In genomic region chr3:17941766-17942165, GRCh38 we compare ENCODE assay signal across 24 cellular contexts.
"Had no signal": no experiment of that assay in that cellular context is flagged by ENCODE, and none has a peak within 500 bp of the region (broad histone marks: within the 10 kb centered on the region; RNA-seq: fewer than 3 reads in every experiment).

No MANE protein-coding gene starts in this region.

- H3K4me1 ChIP-seq: foreskin keratinocyte, testis, transverse colon had no signal

- H2AFZ ChIP-seq: neural progenitor cell had no signal

- H3K9me3 ChIP-seq: heart right ventricle, left ventricle myocardium inferior, testis, transverse colon had no signal

- H3K4me2 ChIP-seq: neural progenitor cell had no signal

- H3K4me3 ChIP-seq: cardiac muscle cell, heart right ventricle, left ventricle myocardium inferior, lung, neural progenitor cell, testis, transverse colon had no signal

- DNase-seq: activated CD4-positive, alpha-beta T cell treated with anti-CD3 and anti-CD28 coated beads for 4 hours; activated CD4-positive, alpha-beta T cell treated with anti-CD3 and anti-CD28 coated beads, Interleukin-2, amount 50 U/mL, for 4 hours; activated naive CD4-positive, alpha-beta T cell treated with Interleukin-2 at 50 U/mL for 16 hours; activated T-cell treated with anti-CD3 and anti-CD28 coated beads for 4 hours; activated T-cell treated with anti-CD3 and anti-CD28 coated beads, Interleukin-2, amount 50 U/mL, for 72 hours; aorta; cortex of kidney; effector memory CD8-positive, alpha-beta T cell; foreskin keratinocyte; heart right ventricle; kidney glomerular epithelial cell; left ventricle myocardium inferior; mesendoderm; natural killer cell; occipital lobe; right cardiac atrium; stimulated activated CD4-positive, alpha-beta T cell treated with anti-CD3 and anti-CD28 coated beads, Interleukin-12 subunit alpha, Interleukin-12 subunit beta, amount 100 ng/mL, for 4 hours; stimulated activated CD4-positive, alpha-beta T cell treated with anti-CD3 and anti-CD28 coated beads, Interleukin-4, amount 100 ng/mL, for 1 hour; stimulated activated naive CD8-positive, alpha-beta T cell treated with anti-CD3 and anti-CD28 coated beads, Interleukin-15, Interleukin-2, amounts not matched to agents 100 U/mL and 50 U/mL, for 24 hours; testis; transverse colon had no signal

- H3K36me3 ChIP-seq: cardiac muscle cell, heart right ventricle, left ventricle myocardium inferior, neural progenitor cell, transverse colon had no signal

- H3K27ac ChIP-seq: cardiac muscle cell, foreskin keratinocyte, heart right ventricle, left ventricle myocardium inferior, neural progenitor cell, testis had no signal

- H3K27me3 ChIP-seq: cardiac muscle cell, foreskin keratinocyte, heart right ventricle, neural progenitor cell, testis, transverse colon had no signal
